8 cellular contexts compared by ENCODE assay signal in the genomic region with DNA sequence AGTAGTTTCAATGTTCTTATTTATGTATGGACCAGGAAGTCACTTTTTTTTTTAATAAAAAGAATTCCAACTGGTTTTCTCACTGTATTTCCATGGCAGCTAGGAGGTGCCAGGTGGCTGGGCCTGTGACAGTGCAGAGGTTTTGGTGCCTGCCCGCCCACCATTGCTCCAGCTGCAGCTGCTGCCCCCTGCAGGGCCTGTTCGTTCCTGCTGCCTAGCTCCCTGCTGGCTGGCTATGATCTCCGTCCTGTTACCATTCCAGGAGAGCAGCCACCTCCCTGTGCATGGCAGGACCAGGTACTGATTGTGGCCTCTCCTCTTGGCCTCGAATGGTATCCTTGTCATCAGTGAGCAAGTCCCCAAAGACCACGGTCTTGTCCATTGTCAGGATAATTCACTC. TPM values are rescaled to one million over a fixed set of nuclear protein-coding genes. Genes with fewer than 3 reads are reported as not detected.
DNase-seq lines count a peak whose midpoint lies in the region; ATAC-seq and TF ChIP-seq lines count a peak whose summit lies in the region.
"Not testable (repeated sequence)": the region's sequence is repeated elsewhere in the genome, so short reads cannot be mapped to it uniquely, and the experiment has no call there.

No MANE protein-coding gene starts in this region.

- not testable (repeated sequence) for H3K9me3 Mint-ChIP-seq in activated T-cell treated with anti-CD3 and anti-CD28 coated beads, Interleukin-2, amount 50 U/mL, for 72 hours; endothelial cell (ENCODE audit: unreplicated experiment)

- not testable (repeated sequence) for H3K36me3 Mint-ChIP-seq in activated T-cell treated with anti-CD3 and anti-CD28 coated beads, Interleukin-2, amount 50 U/mL, for 72 hours (ENCODE audit: insufficient read depth in 2 of 2); endothelial cell (ENCODE audit: low read depth, unreplicated experiment)

- H3K4me1 Mint-ChIP-seq in activated T-cell treated with anti-CD3 and anti-CD28 coated beads, Interleukin-2, amount 50 U/mL, for 72 hours (ENCODE audit: low read depth), result not testable (repeated sequence)
- peaks cover 14% of the 10 kb centered on the region for H3K4me1 Mint-ChIP-seq in endothelial cell (ENCODE audit: unreplicated experiment)

- peak; percentile 35 for DNase-seq in AG08395 (ENCODE audit: low spot score)
- DNase-seq in SHP77 treated with DMSO at 0.1 percent for 48 hours (lab: John Stamatoyannopoulos, UW), result peak; percentile 10
- peak; percentile 40 to 43 for DNase-seq in activated T-cell treated with anti-CD3 and anti-CD28 coated beads, Interleukin-2, amount 50 U/mL, for 72 hours
- peak; percentile 78 for DNase-seq in endothelial cell (ENCODE audit: low spot score)
- DNase-seq in lung microvascular endothelial cell (ENCODE audit: low read depth in 2 of 2), result peak; percentile 10 to 51
- peak; percentile 18 to 44 for DNase-seq in stimulated activated CD4-positive, alpha-beta T cell treated with anti-CD3 and anti-CD28 coated beads, Interleukin-2, amount 100 ng/mL, for 48 hours

- peak; percentile 64 for TF ChIP-seq CTCF in endothelial cell (IDR thresholded peaks at IDR 0.05; ENCODE audit: unreplicated experiment)

- H3K4me3 Mint-ChIP-seq in activated T-cell treated with anti-CD3 and anti-CD28 coated beads, Interleukin-2, amount 50 U/mL, for 72 hours; endothelial cell (ENCODE audit: unreplicated experiment): not testable (repeated sequence)

- not testable (repeated sequence) for H3K27ac Mint-ChIP-seq in activated T-cell treated with anti-CD3 and anti-CD28 coated beads, Interleukin-2, amount 50 U/mL, for 72 hours; endothelial cell (ENCODE audit: unreplicated experiment)

- not testable (repeated sequence) for H3K27me3 Mint-ChIP-seq in activated T-cell treated with anti-CD3 and anti-CD28 coated beads, Interleukin-2, amount 50 U/mL, for 72 hours (ENCODE audit: low read depth); endothelial cell (ENCODE audit: unreplicated experiment)

- ATAC-seq in GM18868 (IDR thresholded peaks at IDR 0.05; ENCODE audit: unreplicated experiment), result peak; percentile 89
- peak; percentile 85 for ATAC-seq in HG03432 (IDR thresholded peaks at IDR 0.05; ENCODE audit: unreplicated experiment)
- peak; percentile 93 to 96 for ATAC-seq in activated T-cell treated with anti-CD3 and anti-CD28 coated beads, Interleukin-2, amount 50 U/mL, for 72 hours (replicated peaks in 1 of 2)

RNA-seq across cellular contexts. Expression of gene ACOT1, which starts 2.1 kb away (rescaled TPM):
- total RNA-seq in activated T-cell treated with anti-CD3 and anti-CD28 coated beads, Interleukin-2, amount 50 U/mL, for 72 hours, result 1 to 10 TPM; 1.1 to 3.4 TPM
- 4.8 TPM for total RNA-seq in endothelial cell (ENCODE audit: unreplicated experiment)
- 0.87 and 1.6 TPM in 2 replicates for total RNA-seq in lung microvascular endothelial cell

RNA-seq across cellular contexts. Expression of gene HEATR4, which starts 19.7 kb away (rescaled TPM):
- under 1 TPM; 0.22 to 0.30 TPM for total RNA-seq in activated T-cell treated with anti-CD3 and anti-CD28 coated beads, Interleukin-2, amount 50 U/mL, for 72 hours
- total RNA-seq in endothelial cell (ENCODE audit: unreplicated experiment) (0.41 TPM), lung microvascular endothelial cell (under 0.01 TPM in 1 of 2 replicates, not detected in the other)

RNA-seq across cellular contexts. Expression of gene ACOT2, which starts 30.0 kb away (rescaled TPM):
- 10 to 100 TPM in 1 of 2 donors, 1 to 10 TPM in 1; 8.4 to 12.9 TPM for total RNA-seq in activated T-cell treated with anti-CD3 and anti-CD28 coated beads, Interleukin-2, amount 50 U/mL, for 72 hours
- total RNA-seq in endothelial cell (ENCODE audit: unreplicated experiment) (11.8 TPM), lung microvascular endothelial cell (9.4 and 16.3 TPM in 2 replicates)

RNA-seq across cellular contexts. Expression of gene RIOX1, which starts 48.3 kb away (rescaled TPM):
- total RNA-seq in activated T-cell treated with anti-CD3 and anti-CD28 coated beads, Interleukin-2, amount 50 U/mL, for 72 hours, result 10 to 100 TPM; 12.1 to 13.3 TPM
- total RNA-seq in endothelial cell (ENCODE audit: unreplicated experiment) (15.4 TPM), lung microvascular endothelial cell (12.9 and 18.5 TPM in 2 replicates)

RNA-seq across cellular contexts. Expression of gene ACOT4, which starts 52.7 kb away (rescaled TPM):
- total RNA-seq in activated T-cell treated with anti-CD3 and anti-CD28 coated beads, Interleukin-2, amount 50 U/mL, for 72 hours, result 1 to 10 TPM; 4.4 to 5.2 TPM
- total RNA-seq in endothelial cell (ENCODE audit: unreplicated experiment) (0.44 TPM), lung microvascular endothelial cell (0.44 and 0.99 TPM in 2 replicates)

Comparison
In these comparisons a context has a peak if more than half of its experiments do, and no peak if none do; other contexts are left out.
1. Peak in every context shown above with its lines: DNase-seq and ATAC-seq.
2. DNase-seq: peak in every context shown above with its lines; median percentile 78 in endothelial cell; 42 in activated T-cell treated with anti-CD3 and anti-CD28 coated beads, Interleukin-2, amount 50 U/mL, for 72 hours; 35 in AG08395; 31 in stimulated activated CD4-positive, alpha-beta T cell treated with anti-CD3 and anti-CD28 coated beads, Interleukin-2, amount 100 ng/mL, for 48 hours; 30 in lung microvascular endothelial cell; 10 in SHP77 treated with DMSO at 0.1 percent for 48 hours.